In the genomic region with DNA sequence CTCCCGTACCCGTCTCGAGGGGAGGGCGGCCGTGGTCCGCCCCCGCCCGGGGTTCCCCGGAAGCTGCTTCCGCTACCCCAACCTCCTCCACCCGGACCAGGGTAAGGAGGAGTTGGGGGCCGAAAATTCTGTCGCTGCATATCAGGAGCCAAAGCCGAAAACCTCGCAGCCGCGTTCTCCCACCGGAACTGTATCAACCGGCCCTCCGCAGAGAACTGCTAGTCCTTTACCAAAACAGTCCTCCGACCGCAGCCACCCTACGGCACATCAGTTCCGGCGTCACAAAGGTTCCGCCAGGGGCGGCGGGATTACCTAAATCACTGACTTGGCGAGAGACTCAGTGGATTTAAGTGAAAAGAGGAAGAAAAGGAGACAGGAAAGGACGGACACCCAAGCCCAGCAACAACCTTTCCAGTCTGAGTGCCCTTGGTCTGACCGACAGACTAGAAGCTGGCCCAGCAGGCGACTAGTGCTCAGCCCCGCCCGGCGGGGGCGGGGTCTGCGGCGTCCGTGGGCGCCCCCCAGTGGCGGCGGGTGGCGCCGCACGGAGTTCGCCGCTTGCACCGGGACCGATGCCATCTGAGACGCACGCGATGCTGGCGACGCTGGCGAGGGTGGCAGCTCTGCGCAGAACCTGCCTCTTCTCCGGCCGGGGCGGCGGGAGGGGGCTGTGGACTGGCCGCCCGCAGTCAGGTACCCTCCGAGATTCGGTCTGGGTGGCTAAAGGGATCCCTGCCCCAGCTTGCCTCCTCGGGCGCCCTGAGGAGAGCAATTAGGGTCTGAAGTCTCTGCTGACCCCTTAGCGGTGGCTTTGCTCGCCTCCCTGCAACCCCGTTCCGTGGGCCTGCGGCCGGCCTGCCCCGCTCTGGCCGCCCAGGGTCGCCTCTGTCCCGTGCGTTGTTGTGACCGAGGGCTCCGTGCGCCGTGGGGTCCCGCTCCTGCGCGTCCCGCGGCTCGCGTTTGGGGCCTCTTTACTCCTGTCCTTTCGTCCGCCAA, we compare ENCODE assay signal across 1 cellular context.
TF ChIP-seq lines count a peak whose summit lies in the region.

A gene (minus strand): TSS at position 195 of the 996 bp plus-strand sequence. CDS start 55 bp downstream, at position 140.
A gene (plus strand): TSS at position 578 of the 996 bp plus-strand sequence.

TF ChIP-seq in HepG2, 621 proteins besides CTCF, POLR2A, EP300 and RAD21 (continued from another document and continues in another):
- TF ChIP-seq CBX2 (IDR thresholded peaks at IDR 0.05; ENCODE audit: low read depth, low read length), result no peak
- TF ChIP-seq CBX2 (CRISPR knock-in tag; IDR thresholded peaks at IDR 0.05; ENCODE audit: low read depth), result no peak
- peak; percentile 51; the same call in 1 of the 2 replicates for TF ChIP-seq ZSCAN21 (CRISPR knock-in tag; IDR thresholded peaks at IDR 0.05; ENCODE audit: borderline replicate concordance)
- no peak for TF ChIP-seq ZSCAN12 (CRISPR knock-in tag; IDR thresholded peaks at IDR 0.05)
- no peak; the same call in 1 of the 2 replicates for TF ChIP-seq NFE2L2 (IDR thresholded peaks at IDR 0.05; ENCODE audit: low read length)
- peak; percentile 81 for TF ChIP-seq SALL1 (CRISPR knock-in tag; IDR thresholded peaks at IDR 0.05)
- TF ChIP-seq MAF1 (CRISPR knock-in tag; IDR thresholded peaks at IDR 0.05; ENCODE audit: borderline replicate concordance), result 0 out of 2 replicates have a peak, but pooled peaks have one; percentile 68
- TF ChIP-seq TSC22D2 (CRISPR knock-in tag; IDR thresholded peaks at IDR 0.05; ENCODE audit: borderline replicate concordance), result peak; percentile 86; the same call in 1 of the 2 replicates
- TF ChIP-seq ZNF33A (CRISPR knock-in tag; IDR thresholded peaks at IDR 0.05; ENCODE audit: borderline replicate concordance), result peak; percentile 65; the same call in 1 of the 2 replicates
- no peak for TF ChIP-seq U2AF2 (IDR thresholded peaks at IDR 0.05; ENCODE audit: low read depth, low read length)
- TF ChIP-seq ZNF354B (CRISPR knock-in tag; IDR thresholded peaks at IDR 0.05), result no peak
- peak; percentile 86; the same call in 1 of the 2 replicates for TF ChIP-seq ZNF20 (CRISPR knock-in tag; IDR thresholded peaks at IDR 0.05)
- no peak; the same call in 1 of the 2 replicates for TF ChIP-seq EHMT2 (IDR thresholded peaks at IDR 0.05; ENCODE audit: borderline replicate concordance, low read depth, low read length)
- peak; percentile 37; the same call in 1 of the 2 replicates for TF ChIP-seq JUN (CRISPR knock-in tag; IDR thresholded peaks at IDR 0.05)
- TF ChIP-seq, protein P1, sequence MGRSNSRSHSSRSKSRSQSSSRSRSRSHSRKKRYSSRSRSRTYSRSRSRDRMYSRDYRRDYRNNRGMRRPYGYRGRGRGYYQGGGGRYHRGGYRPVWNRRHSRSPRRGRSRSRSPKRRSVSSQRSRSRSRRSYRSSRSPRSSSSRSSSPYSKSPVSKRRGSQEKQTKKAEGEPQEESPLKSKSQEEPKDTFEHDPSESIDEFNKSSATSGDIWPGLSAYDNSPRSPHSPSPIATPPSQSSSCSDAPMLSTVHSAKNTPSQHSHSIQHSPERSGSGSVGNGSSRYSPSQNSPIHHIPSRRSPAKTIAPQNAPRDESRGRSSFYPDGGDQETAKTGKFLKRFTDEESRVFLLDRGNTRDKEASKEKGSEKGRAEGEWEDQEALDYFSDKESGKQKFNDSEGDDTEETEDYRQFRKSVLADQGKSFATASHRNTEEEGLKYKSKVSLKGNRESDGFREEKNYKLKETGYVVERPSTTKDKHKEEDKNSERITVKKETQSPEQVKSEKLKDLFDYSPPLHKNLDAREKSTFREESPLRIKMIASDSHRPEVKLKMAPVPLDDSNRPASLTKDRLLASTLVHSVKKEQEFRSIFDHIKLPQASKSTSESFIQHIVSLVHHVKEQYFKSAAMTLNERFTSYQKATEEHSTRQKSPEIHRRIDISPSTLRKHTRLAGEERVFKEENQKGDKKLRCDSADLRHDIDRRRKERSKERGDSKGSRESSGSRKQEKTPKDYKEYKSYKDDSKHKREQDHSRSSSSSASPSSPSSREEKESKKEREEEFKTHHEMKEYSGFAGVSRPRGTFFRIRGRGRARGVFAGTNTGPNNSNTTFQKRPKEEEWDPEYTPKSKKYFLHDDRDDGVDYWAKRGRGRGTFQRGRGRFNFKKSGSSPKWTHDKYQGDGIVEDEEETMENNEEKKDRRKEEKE (IDR thresholded peaks at IDR 0.05), result no peak
- TF ChIP-seq ZNF331 (CRISPR knock-in tag; IDR thresholded peaks at IDR 0.05), result peak; percentile 86
- no peak for TF ChIP-seq ZNF660 (CRISPR knock-in tag; IDR thresholded peaks at IDR 0.05; ENCODE audit: borderline replicate concordance, low read depth)
- no peak; the same call in 1 of the 2 replicates for TF ChIP-seq ZC3H13 (CRISPR knock-in tag; IDR thresholded peaks at IDR 0.05)
- 0 out of 2 replicates have a peak, but pooled peaks have one; percentile 79 for TF ChIP-seq AHR (CRISPR knock-in tag; IDR thresholded peaks at IDR 0.05)
- TF ChIP-seq RBM22 (optimal IDR thresholded peaks at IDR 0.05; ENCODE audit: low read length), result peak; percentile 71
- TF ChIP-seq SOX6 (IDR thresholded peaks at IDR 0.05), result no peak
- peak; percentile 54 for TF ChIP-seq SOX6 (CRISPR knock-in tag; IDR thresholded peaks at IDR 0.05)
- TF ChIP-seq STAG1 (CRISPR knock-in tag; IDR thresholded peaks at IDR 0.05), result peak; percentile 36
- peak; percentile 57; the same call in 1 of the 2 replicates for TF ChIP-seq ZNF768 (CRISPR knock-in tag; IDR thresholded peaks at IDR 0.05)
- peak; percentile 67; the same call in 1 of the 2 replicates for TF ChIP-seq GATAD2A (CRISPR knock-in tag; IDR thresholded peaks at IDR 0.05)
- peak; percentile 81; the same call in 1 of the 2 replicates for TF ChIP-seq ZNF441 (CRISPR knock-in tag; IDR thresholded peaks at IDR 0.05; ENCODE audit: borderline replicate concordance)
- no peak for TF ChIP-seq KAT2B (IDR thresholded peaks at IDR 0.05; ENCODE audit: borderline replicate concordance, low read depth, low read length)
- TF ChIP-seq MAFK (conservative IDR thresholded peaks at IDR 0.05 in 1 of 2, IDR thresholded peaks at IDR 0.05 in 1 of 2; ENCODE audit: low read length in 2 of 2), result no peak
- TF ChIP-seq NR2F6 (IDR thresholded peaks at IDR 0.05), result no peak
- no peak for TF ChIP-seq NR2F6 (CRISPR knock-in tag; IDR thresholded peaks at IDR 0.05)
- no peak for TF ChIP-seq HNRNPUL1 (IDR thresholded peaks at IDR 0.05; ENCODE audit: low read depth, low read length)
- TF ChIP-seq, protein P2, sequence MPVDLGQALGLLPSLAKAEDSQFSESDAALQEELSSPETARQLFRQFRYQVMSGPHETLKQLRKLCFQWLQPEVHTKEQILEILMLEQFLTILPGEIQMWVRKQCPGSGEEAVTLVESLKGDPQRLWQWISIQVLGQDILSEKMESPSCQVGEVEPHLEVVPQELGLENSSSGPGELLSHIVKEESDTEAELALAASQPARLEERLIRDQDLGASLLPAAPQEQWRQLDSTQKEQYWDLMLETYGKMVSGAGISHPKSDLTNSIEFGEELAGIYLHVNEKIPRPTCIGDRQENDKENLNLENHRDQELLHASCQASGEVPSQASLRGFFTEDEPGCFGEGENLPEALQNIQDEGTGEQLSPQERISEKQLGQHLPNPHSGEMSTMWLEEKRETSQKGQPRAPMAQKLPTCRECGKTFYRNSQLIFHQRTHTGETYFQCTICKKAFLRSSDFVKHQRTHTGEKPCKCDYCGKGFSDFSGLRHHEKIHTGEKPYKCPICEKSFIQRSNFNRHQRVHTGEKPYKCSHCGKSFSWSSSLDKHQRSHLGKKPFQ (CRISPR knock-in tag; IDR thresholded peaks at IDR 0.05; ENCODE audit: insufficient replicate concordance), result peak; percentile 87
- peak; percentile 84 for TF ChIP-seq SP4 (CRISPR knock-in tag; IDR thresholded peaks at IDR 0.05)
- TF ChIP-seq ZNF607 (CRISPR knock-in tag; IDR thresholded peaks at IDR 0.05; ENCODE audit: borderline replicate concordance), result peak; percentile 13; the same call in 1 of the 2 replicates
- no peak for TF ChIP-seq NFRKB (IDR thresholded peaks at IDR 0.05)
- TF ChIP-seq NFIB (CRISPR knock-in tag; IDR thresholded peaks at IDR 0.05; ENCODE audit: borderline replicate concordance), result no peak
- TF ChIP-seq, protein P3, sequence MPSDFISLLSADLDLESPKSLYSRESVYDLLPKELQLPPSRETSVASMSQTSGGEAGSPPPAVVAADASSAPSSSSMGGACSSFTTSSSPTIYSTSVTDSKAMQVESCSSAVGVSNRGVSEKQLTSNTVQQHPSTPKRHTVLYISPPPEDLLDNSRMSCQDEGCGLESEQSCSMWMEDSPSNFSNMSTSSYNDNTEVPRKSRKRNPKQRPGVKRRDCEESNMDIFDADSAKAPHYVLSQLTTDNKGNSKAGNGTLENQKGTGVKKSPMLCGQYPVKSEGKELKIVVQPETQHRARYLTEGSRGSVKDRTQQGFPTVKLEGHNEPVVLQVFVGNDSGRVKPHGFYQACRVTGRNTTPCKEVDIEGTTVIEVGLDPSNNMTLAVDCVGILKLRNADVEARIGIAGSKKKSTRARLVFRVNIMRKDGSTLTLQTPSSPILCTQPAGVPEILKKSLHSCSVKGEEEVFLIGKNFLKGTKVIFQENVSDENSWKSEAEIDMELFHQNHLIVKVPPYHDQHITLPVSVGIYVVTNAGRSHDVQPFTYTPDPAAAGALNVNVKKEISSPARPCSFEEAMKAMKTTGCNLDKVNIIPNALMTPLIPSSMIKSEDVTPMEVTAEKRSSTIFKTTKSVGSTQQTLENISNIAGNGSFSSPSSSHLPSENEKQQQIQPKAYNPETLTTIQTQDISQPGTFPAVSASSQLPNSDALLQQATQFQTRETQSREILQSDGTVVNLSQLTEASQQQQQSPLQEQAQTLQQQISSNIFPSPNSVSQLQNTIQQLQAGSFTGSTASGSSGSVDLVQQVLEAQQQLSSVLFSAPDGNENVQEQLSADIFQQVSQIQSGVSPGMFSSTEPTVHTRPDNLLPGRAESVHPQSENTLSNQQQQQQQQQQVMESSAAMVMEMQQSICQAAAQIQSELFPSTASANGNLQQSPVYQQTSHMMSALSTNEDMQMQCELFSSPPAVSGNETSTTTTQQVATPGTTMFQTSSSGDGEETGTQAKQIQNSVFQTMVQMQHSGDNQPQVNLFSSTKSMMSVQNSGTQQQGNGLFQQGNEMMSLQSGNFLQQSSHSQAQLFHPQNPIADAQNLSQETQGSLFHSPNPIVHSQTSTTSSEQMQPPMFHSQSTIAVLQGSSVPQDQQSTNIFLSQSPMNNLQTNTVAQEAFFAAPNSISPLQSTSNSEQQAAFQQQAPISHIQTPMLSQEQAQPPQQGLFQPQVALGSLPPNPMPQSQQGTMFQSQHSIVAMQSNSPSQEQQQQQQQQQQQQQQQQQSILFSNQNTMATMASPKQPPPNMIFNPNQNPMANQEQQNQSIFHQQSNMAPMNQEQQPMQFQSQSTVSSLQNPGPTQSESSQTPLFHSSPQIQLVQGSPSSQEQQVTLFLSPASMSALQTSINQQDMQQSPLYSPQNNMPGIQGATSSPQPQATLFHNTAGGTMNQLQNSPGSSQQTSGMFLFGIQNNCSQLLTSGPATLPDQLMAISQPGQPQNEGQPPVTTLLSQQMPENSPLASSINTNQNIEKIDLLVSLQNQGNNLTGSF (CRISPR knock-in tag; IDR thresholded peaks at IDR 0.05), result 0 out of 2 replicates have a peak, but pooled peaks have one; percentile 27
- TF ChIP-seq, protein P4, sequence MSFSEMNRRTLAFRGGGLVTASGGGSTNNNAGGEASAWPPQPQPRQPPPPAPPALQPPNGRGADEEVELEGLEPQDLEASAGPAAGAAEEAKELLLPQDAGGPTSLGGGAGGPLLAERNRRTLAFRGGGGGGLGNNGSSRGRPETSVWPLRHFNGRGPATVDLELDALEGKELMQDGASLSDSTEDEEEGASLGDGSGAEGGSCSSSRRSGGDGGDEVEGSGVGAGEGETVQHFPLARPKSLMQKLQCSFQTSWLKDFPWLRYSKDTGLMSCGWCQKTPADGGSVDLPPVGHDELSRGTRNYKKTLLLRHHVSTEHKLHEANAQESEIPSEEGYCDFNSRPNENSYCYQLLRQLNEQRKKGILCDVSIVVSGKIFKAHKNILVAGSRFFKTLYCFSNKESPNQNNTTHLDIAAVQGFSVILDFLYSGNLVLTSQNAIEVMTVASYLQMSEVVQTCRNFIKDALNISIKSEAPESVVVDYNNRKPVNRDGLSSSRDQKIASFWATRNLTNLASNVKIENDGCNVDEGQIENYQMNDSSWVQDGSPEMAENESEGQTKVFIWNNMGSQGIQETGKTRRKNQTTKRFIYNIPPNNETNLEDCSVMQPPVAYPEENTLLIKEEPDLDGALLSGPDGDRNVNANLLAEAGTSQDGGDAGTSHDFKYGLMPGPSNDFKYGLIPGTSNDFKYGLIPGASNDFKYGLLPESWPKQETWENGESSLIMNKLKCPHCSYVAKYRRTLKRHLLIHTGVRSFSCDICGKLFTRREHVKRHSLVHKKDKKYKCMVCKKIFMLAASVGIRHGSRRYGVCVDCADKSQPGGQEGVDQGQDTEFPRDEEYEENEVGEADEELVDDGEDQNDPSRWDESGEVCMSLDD (CRISPR knock-in tag; IDR thresholded peaks at IDR 0.05; ENCODE audit: borderline replicate concordance), result peak; percentile 18; the same call in 1 of the 2 replicates
- TF ChIP-seq ZNF317 (CRISPR knock-in tag; IDR thresholded peaks at IDR 0.05), result peak; percentile 73; the same call in 1 of the 2 replicates
- TF ChIP-seq ZNF274 (CRISPR knock-in tag; IDR thresholded peaks at IDR 0.05), result peak; percentile 84; the same call in 1 of the 2 replicates
- TF ChIP-seq ZSCAN30 (CRISPR knock-in tag; IDR thresholded peaks at IDR 0.05), result no peak
- TF ChIP-seq ZFYVE20 (CRISPR knock-in tag; IDR thresholded peaks at IDR 0.05; ENCODE audit: borderline replicate concordance, low read depth), result no peak; the same call in 1 of the 2 replicates
- TF ChIP-seq, protein P5, sequence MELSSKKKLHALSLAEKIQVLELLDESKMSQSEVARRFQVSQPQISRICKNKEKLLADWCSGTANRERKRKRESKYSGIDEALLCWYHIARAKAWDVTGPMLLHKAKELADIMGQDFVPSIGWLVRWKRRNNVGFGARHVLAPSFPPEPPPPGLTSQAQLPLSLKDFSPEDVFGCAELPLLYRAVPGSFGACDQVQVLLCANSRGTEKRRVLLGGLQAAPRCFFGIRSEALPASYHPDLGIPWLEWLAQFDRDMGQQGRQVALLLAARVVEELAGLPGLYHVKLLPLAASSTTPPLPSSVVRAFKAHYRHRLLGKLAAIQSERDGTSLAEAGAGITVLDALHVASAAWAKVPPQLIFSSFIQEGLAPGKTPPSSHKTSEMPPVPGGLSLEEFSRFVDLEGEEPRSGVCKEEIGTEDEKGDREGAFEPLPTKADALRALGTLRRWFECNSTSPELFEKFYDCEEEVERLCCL (CRISPR knock-in tag; IDR thresholded peaks at IDR 0.05; ENCODE audit: borderline replicate concordance), result no peak
- TF ChIP-seq ZSCAN20 (CRISPR knock-in tag; IDR thresholded peaks at IDR 0.05; ENCODE audit: borderline replicate concordance), result no peak
- peak; percentile 94 for TF ChIP-seq KAT8 (CRISPR knock-in tag; IDR thresholded peaks at IDR 0.05)
